In the genomic region with DNA sequence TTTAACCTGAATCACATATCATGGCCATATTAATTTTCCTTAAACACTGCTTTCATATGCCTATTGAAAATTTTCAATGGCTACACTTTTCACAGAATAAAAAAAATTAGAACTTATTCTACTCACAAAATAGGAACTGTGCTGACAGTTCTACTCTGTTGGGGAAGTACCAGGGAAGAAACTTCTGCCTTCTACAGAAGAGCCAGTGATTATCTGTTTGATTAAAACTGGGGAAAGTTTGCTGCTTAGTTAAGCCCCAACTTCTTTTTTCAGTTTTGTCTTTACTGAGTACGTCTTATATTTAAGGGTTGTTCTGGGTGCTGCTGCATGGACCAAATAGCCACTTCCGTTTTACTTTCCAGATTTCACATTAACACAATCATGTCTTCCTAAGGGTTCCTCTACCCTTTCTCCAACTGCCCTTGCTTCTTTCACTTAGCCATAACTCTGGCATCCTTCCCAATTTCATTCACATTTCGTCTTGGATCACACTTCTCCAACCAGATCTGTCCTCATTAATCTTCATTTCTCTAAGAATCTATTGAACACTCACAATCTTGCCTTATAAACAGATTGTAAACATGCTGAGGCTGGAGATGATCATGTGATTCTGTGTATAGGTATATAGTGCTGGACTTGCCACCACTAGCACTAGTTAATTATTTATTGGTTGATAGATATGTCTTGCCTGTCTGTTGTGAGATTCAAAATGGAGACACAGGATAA, we compare ENCODE assay signal across 11 cellular contexts. TPM values are rescaled to one million over a fixed set of nuclear protein-coding genes. Genes with fewer than 3 reads are reported as not detected.
DNase-seq lines count a peak whose midpoint lies in the region; ATAC-seq lines count a peak whose summit lies in the region.
"Had no signal": no experiment of that assay in that cellular context is flagged by ENCODE, and none has a peak within 500 bp of the region (broad histone marks: within the 10 kb centered on the region; RNA-seq: fewer than 3 reads in every experiment).

No MANE protein-coding gene starts in this region.

- H3K36me3 Mint-ChIP-seq in activated T-cell treated with anti-CD3 and anti-CD28 coated beads, Interleukin-2, amount 50 U/mL, for 72 hours (ENCODE audit: insufficient read depth in 2 of 2), result peaks cover 0 to 3% of the 10 kb centered on the region in 2 donors
- peaks cover 7% of the 10 kb centered on the region for H3K36me3 Mint-ChIP-seq in T-helper 2 cell treated with Interferon-gamma antibody and Interleukin-4, amounts not matched to agents 5 μg/mL and 100 μg/mL, for 36 hours (ENCODE audit: low read depth)
- H3K36me3 Mint-ChIP-seq in stimulated activated memory B cell treated with anti-CD40 and anti-IgM and Interleukin-4, amounts not matched to agents 10 μg/mL and 1 μg/mL and 100 μg/mL, for 72 hours, result no peaks in the 10 kb centered on the region

- H3K27ac Mint-ChIP-seq in activated T-cell treated with anti-CD3 and anti-CD28 coated beads, Interleukin-2, amount 50 U/mL, for 72 hours, result peak overlapping the region; percentile 43
- no peak overlapping the region for H3K27ac Mint-ChIP-seq in T-helper 2 cell treated with Interferon-gamma antibody and Interleukin-4, amounts not matched to agents 5 μg/mL and 100 μg/mL, for 36 hours
- H3K27ac Mint-ChIP-seq in stimulated activated memory B cell treated with anti-CD40 and anti-IgM and Interleukin-4, amounts not matched to agents 10 μg/mL and 1 μg/mL and 100 μg/mL, for 72 hours, result peak overlapping the region; percentile 80

- H3K9me3 Mint-ChIP-seq in activated T-cell treated with anti-CD3 and anti-CD28 coated beads, Interleukin-2, amount 50 U/mL, for 72 hours, result peaks cover 0 to 2% of the 10 kb centered on the region in 2 donors
- peaks cover 10% of the 10 kb centered on the region for H3K9me3 Mint-ChIP-seq in T-helper 2 cell treated with Interferon-gamma antibody and Interleukin-4, amounts not matched to agents 5 μg/mL and 100 μg/mL, for 36 hours
- peaks cover 4% of the 10 kb centered on the region for H3K9me3 Mint-ChIP-seq in stimulated activated memory B cell treated with anti-CD40 and anti-IgM and Interleukin-4, amounts not matched to agents 10 μg/mL and 1 μg/mL and 100 μg/mL, for 72 hours

- H3K27me3 Mint-ChIP-seq in activated T-cell treated with anti-CD3 and anti-CD28 coated beads, Interleukin-2, amount 50 U/mL, for 72 hours (ENCODE audit: low read depth), result peaks cover 8% of the 10 kb centered on the region
- H3K27me3 Mint-ChIP-seq in T-helper 2 cell treated with Interferon-gamma antibody and Interleukin-4, amounts not matched to agents 5 μg/mL and 100 μg/mL, for 36 hours (ENCODE audit: low read depth), result peaks cover 5% of the 10 kb centered on the region
- H3K27me3 Mint-ChIP-seq in stimulated activated memory B cell treated with anti-CD40 and anti-IgM and Interleukin-4, amounts not matched to agents 10 μg/mL and 1 μg/mL and 100 μg/mL, for 72 hours, result peaks cover 19% of the 10 kb centered on the region

- H3K4me1 Mint-ChIP-seq in activated T-cell treated with anti-CD3 and anti-CD28 coated beads, Interleukin-2, amount 50 U/mL, for 72 hours (ENCODE audit: low read depth), result peaks cover 46% of the 10 kb centered on the region
- H3K4me1 Mint-ChIP-seq in T-helper 2 cell treated with Interferon-gamma antibody and Interleukin-4, amounts not matched to agents 5 μg/mL and 100 μg/mL, for 36 hours (ENCODE audit: low read depth), result peaks cover 28% of the 10 kb centered on the region
- H3K4me1 Mint-ChIP-seq in stimulated activated memory B cell treated with anti-CD40 and anti-IgM and Interleukin-4, amounts not matched to agents 10 μg/mL and 1 μg/mL and 100 μg/mL, for 72 hours, result peaks cover 35% of the 10 kb centered on the region

- DNase-seq in activated T-cell treated with anti-CD3 and anti-CD28 coated beads, Interleukin-2, amount 50 U/mL, for 72 hours, result no peak
- DNase-seq in activated T-cell treated with anti-CD3 and anti-CD28 coated beads for 4 hours (no peak), mesenteric fat pad (ENCODE audit: low spot score) (no peak), Ammon's horn (ENCODE audit: low spot score) (no peak)
- no peak for DNase-seq in T-helper 2 cell treated with Interferon-gamma antibody and Interleukin-4, amounts not matched to agents 5 μg/mL and 100 μg/mL, for 36 hours (ENCODE audit: low spot score)
- DNase-seq: NCI-H1092 treated with DMSO at 0.1 percent for 48 hours; stimulated activated naive CD4-positive, alpha-beta T cell treated with Interleukin-2 at 50 U/mL for 16 hours had no signal

- peak overlapping the region; percentile 71 to 95 for H3K4me3 Mint-ChIP-seq in activated T-cell treated with anti-CD3 and anti-CD28 coated beads, Interleukin-2, amount 50 U/mL, for 72 hours
- peak overlapping the region; percentile 18 for H3K4me3 Mint-ChIP-seq in T-helper 2 cell treated with Interferon-gamma antibody and Interleukin-4, amounts not matched to agents 5 μg/mL and 100 μg/mL, for 36 hours
- peak overlapping the region; percentile 64 for H3K4me3 Mint-ChIP-seq in stimulated activated memory B cell treated with anti-CD40 and anti-IgM and Interleukin-4, amounts not matched to agents 10 μg/mL and 1 μg/mL and 100 μg/mL, for 72 hours

- no peak for ATAC-seq in activated T-cell treated with anti-CD3 and anti-CD28 coated beads, Interleukin-2, amount 50 U/mL, for 72 hours (replicated peaks in 1 of 2)
- ATAC-seq in HG02678 (IDR thresholded peaks at IDR 0.05; ENCODE audit: unreplicated experiment) (peak; percentile 13), GM19328 (IDR thresholded peaks at IDR 0.05; ENCODE audit: unreplicated experiment) (no peak)
- ATAC-seq in stimulated activated memory B cell treated with anti-CD40 and anti-IgM and Interleukin-4, amounts not matched to agents 10 μg/mL and 1 μg/mL and 100 μg/mL, for 72 hours, result peak; percentile 34
- ATAC-seq: gastroesophageal sphincter had no signal

RNA-seq across cellular contexts. Expression of a gene that starts 1.9 kb away (rescaled TPM):
- total RNA-seq in activated T-cell treated with anti-CD3 and anti-CD28 coated beads, Interleukin-2, amount 50 U/mL, for 72 hours, result 10 to 100 TPM; 70.5 to 79.2 TPM
- total RNA-seq in mesenteric fat pad, result 114 TPM

Comparison
In these comparisons a context has a peak if more than half of its experiments do, and no peak if none do; other contexts are left out.
1. ATAC-seq: peak in HG02678 (single experiment) and stimulated activated memory B cell treated with anti-CD40 and anti-IgM and Interleukin-4, amounts not matched to agents 10 μg/mL and 1 μg/mL and 100 μg/mL, for 72 hours (single experiment); none in activated T-cell treated with anti-CD3 and anti-CD28 coated beads, Interleukin-2, amount 50 U/mL, for 72 hours (0 of 2) and GM19328 (single experiment).
2. H3K4me3 Mint-ChIP-seq: peak in every context shown above with its lines; median percentile 83 in activated T-cell treated with anti-CD3 and anti-CD28 coated beads, Interleukin-2, amount 50 U/mL, for 72 hours; 64 in stimulated activated memory B cell treated with anti-CD40 and anti-IgM and Interleukin-4, amounts not matched to agents 10 μg/mL and 1 μg/mL and 100 μg/mL, for 72 hours; 18 in T-helper 2 cell treated with Interferon-gamma antibody and Interleukin-4, amounts not matched to agents 5 μg/mL and 100 μg/mL, for 36 hours.